In genomic region chr6:90096818-90097217, GRCh38 we compare ENCODE assay signal across 15 cellular contexts.
DNase-seq lines count a peak whose midpoint lies in the region; ATAC-seq and TF ChIP-seq lines count a peak whose summit lies in the region.
"Had no signal": no experiment of that assay in that cellular context is flagged by ENCODE, and none has a peak within 500 bp of the region (broad histone marks: within the 10 kb centered on the region; RNA-seq: fewer than 3 reads in every experiment).

No MANE protein-coding gene starts in this region.

- H4K8ac ChIP-seq in IMR-90 (ENCODE audit: low read depth in 2 of 2, low read length in 2 of 2): peak overlapping the region; percentile 26 to 51; a peak in 1 of 4 replicates

- TF ChIP-seq POLR2A in IMR-90 (IDR thresholded peaks at IDR 0.05; ENCODE audit: low read depth, low read length): no peak

- H2BK5ac ChIP-seq in IMR-90 (ENCODE audit: low read depth, low read length, poor library complexity, severe bottlenecking): no peak overlapping the region

- H3K27ac ChIP-seq in IMR-90 (ENCODE audit: insufficient read depth, low read length) (no peak overlapping the region), fibroblast of lung (ENCODE audit: insufficient read depth, low read length) (peak overlapping the region; percentile 37)
- H3K27ac ChIP-seq: BLaER1 had no signal

- H4K91ac ChIP-seq in IMR-90 (ENCODE audit: insufficient read depth, low read depth, low read length): peak overlapping the region; percentile 32; the same call in 1 of the 2 replicates

- POLR2A ChIA-PET in IMR-90 (lab: Charles Lee; ENCODE audit: unreplicated experiment): no interaction called here
- POLR2A ChIA-PET in T-cell (lab: Charles Lee): no interaction called here

- no peaks in the 10 kb centered on the region for H3K79me2 ChIP-seq in fibroblast of lung (ENCODE audit: control insufficient read depth, insufficient read depth, low read length)

- no peak for DNase-seq in IMR-90
- no peak for DNase-seq in T-cell
- DNase-seq in fibroblast of lung (ENCODE audit: low read depth in 2 of 2): no peak
- DNase-seq in stimulated activated CD4-positive, alpha-beta T cell treated with anti-CD3 and anti-CD28 coated beads, Interleukin-4, amount 100 ng/mL, for 1 hour: no peak
- no peak for DNase-seq in NCI-H2107 (lab: John Stamatoyannopoulos, UW)
- DNase-seq in hypothalamus (lab: John Stamatoyannopoulos, UW): no peak
- DNase-seq: cerebellar nuclear complex, natural killer cell, NCI-H1436 treated with DMSO at 0.1 percent for 48 hours, NCI-H446 had no signal

- no peak for TF ChIP-seq RAD21 in IMR-90 (IDR thresholded peaks at IDR 0.05; ENCODE audit: low read length)

- H2BK15ac ChIP-seq in IMR-90 (ENCODE audit: low read depth, low read length): peak overlapping the region; percentile 65; the same call in 1 of the 3 replicates

- ATAC-seq in IMR-90 (ENCODE audit: low read depth) (no peak), T-cell (replicated peaks in 1 of 4) (no peak)
- ATAC-seq in stimulated activated memory B cell treated with anti-CD40 and anti-IgM and Interleukin-4, amounts not matched to agents 10 μg/mL and 1 μg/mL and 100 μg/mL, for 72 hours: no peak
- ATAC-seq: activated CD4-positive, CD25-positive, alpha-beta regulatory T cell treated with anti-CD3 and anti-CD28 coated beads, Interleukin-2, amount 50 U/mL, for 24 hours; natural killer cell; Right ventricle myocardium inferior had no signal

- H3K27me3 Mint-ChIP-seq in T-cell: no peaks in the 10 kb centered on the region
- no peaks in the 10 kb centered on the region for H3K27me3 Mint-ChIP-seq in stimulated activated memory B cell treated with anti-CD40 and anti-IgM and Interleukin-4, amounts not matched to agents 10 μg/mL and 1 μg/mL and 100 μg/mL, for 72 hours

- H3K9me3 ChIP-seq in IMR-90 (ENCODE audit: control insufficient read depth, insufficient read depth, low read length) (no peaks in the 10 kb centered on the region), fibroblast of lung (ENCODE audit: control insufficient read depth, insufficient read depth, low read depth, low read length) (no peaks in the 10 kb centered on the region)
- H3K9me3 ChIP-seq: BLaER1, HAP-1 had no signal

- H3K4me3 Mint-ChIP-seq in T-cell: peak overlapping the region in 1 of 3 donors; percentile 50
- H3K4me3 Mint-ChIP-seq in stimulated activated memory B cell treated with anti-CD40 and anti-IgM and Interleukin-4, amounts not matched to agents 10 μg/mL and 1 μg/mL and 100 μg/mL, for 72 hours: no peak overlapping the region
- H3K4me3 Mint-ChIP-seq: natural killer cell had no signal

- H3K4me3 ChIP-seq in IMR-90 (ENCODE audit: insufficient read depth, low read depth, low read length): no peak overlapping the region
- no peak overlapping the region for H3K4me3 ChIP-seq in fibroblast of lung (replicated peaks in 1 of 4; ENCODE audit: control extremely low read depth in 1 of 4, insufficient read depth in 1 of 4, low read depth in 3 of 4, low read length in 4 of 4)
- H3K4me3 ChIP-seq: BLaER1, HAP-1 had no signal

- peak overlapping the region; percentile 9 to 67 for H3K27ac Mint-ChIP-seq in T-cell
- H3K27ac Mint-ChIP-seq in stimulated activated memory B cell treated with anti-CD40 and anti-IgM and Interleukin-4, amounts not matched to agents 10 μg/mL and 1 μg/mL and 100 μg/mL, for 72 hours: peak overlapping the region; percentile 35

- no peaks in the 10 kb centered on the region for H3K79me1 ChIP-seq in IMR-90 (ENCODE audit: low read depth in 1 of 2, low read length in 2 of 2)

- H3K4me2 ChIP-seq in IMR-90 (ENCODE audit: low read depth, low read length) (no peak overlapping the region), fibroblast of lung (ENCODE audit: extremely low read depth, insufficient read depth, low read length) (no peak overlapping the region)
- H3K4me2 ChIP-seq: BLaER1 had no signal

- no peak overlapping the region for H3K9ac ChIP-seq in IMR-90 (ENCODE audit: low read depth, low read length)
- no peak overlapping the region for H3K9ac ChIP-seq in fibroblast of lung (ENCODE audit: insufficient read depth, low read length)
- H3K9ac ChIP-seq: BLaER1 had no signal

- H2BK20ac ChIP-seq in IMR-90 (ENCODE audit: low read depth, low read length): peak overlapping the region; percentile 53; the same call in 1 of the 2 replicates

- in situ Hi-C loops in IMR-90 (cut with MboI; ENCODE audit: low sequenced_read_pairs): loop anchor here (10.0 kb wide), 2 partner anchors 122 to 198 kb away; partner anchors contain the start of gene BACH2

- H3K9me3 Mint-ChIP-seq in T-cell: no peaks in the 10 kb centered on the region
- H3K9me3 Mint-ChIP-seq in stimulated activated memory B cell treated with anti-CD40 and anti-IgM and Interleukin-4, amounts not matched to agents 10 μg/mL and 1 μg/mL and 100 μg/mL, for 72 hours: no peaks in the 10 kb centered on the region
- H3K9me3 Mint-ChIP-seq: natural killer cell had no signal

- H4K20me1 ChIP-seq in IMR-90 (ENCODE audit: insufficient read depth, low read length): no peaks in the 10 kb centered on the region
- no peaks in the 10 kb centered on the region for H4K20me1 ChIP-seq in fibroblast of lung (ENCODE audit: control insufficient read depth, extremely low read depth, insufficient read depth, low read length)

- peak overlapping the region; percentile 79; the same call in 1 of the 2 replicates for H2BK120ac ChIP-seq in IMR-90 (ENCODE audit: low read depth, low read length)

- H3K23ac ChIP-seq in IMR-90 (ENCODE audit: low read depth, low read length): no peak overlapping the region

- TF ChIP-seq CTCF in IMR-90 (conservative IDR thresholded peaks at IDR 0.05; ENCODE audit: low read depth, low read length): no peak
- no peak for TF ChIP-seq CTCF in fibroblast of lung (conservative IDR thresholded peaks at IDR 0.05 in 1 of 2, IDR thresholded peaks at IDR 0.05 in 1 of 2; ENCODE audit: low read depth in 1 of 2, low read length in 2 of 2)

- no peak overlapping the region for H4K5ac ChIP-seq in IMR-90 (ENCODE audit: low read depth, low read length)

- H3K9me1 ChIP-seq in IMR-90 (ENCODE audit: insufficient read depth, low read length): peaks cover 18% of the 10 kb centered on the region

- peaks cover 80 to 85% (median 85%) of the 10 kb centered on the region in 3 donors for H3K4me1 Mint-ChIP-seq in T-cell
- H3K4me1 Mint-ChIP-seq in stimulated activated memory B cell treated with anti-CD40 and anti-IgM and Interleukin-4, amounts not matched to agents 10 μg/mL and 1 μg/mL and 100 μg/mL, for 72 hours: peaks cover 75% of the 10 kb centered on the region

- peak overlapping the region; percentile 78; the same call in 1 of the 2 replicates for H3K4ac ChIP-seq in IMR-90 (ENCODE audit: low read depth, low read length)

- H3K36me3 ChIP-seq in IMR-90 (ENCODE audit: control insufficient read depth, insufficient read depth, low read length) (no peaks in the 10 kb centered on the region), fibroblast of lung (ENCODE audit: control insufficient read depth, insufficient read depth, low read length) (no peaks in the 10 kb centered on the region)
- H3K36me3 ChIP-seq: BLaER1, HAP-1 had no signal

- H2AFZ ChIP-seq in IMR-90 (replicated peaks; ENCODE audit: low read length, poor library complexity) (no peak overlapping the region), fibroblast of lung (ENCODE audit: low read length) (no peak overlapping the region)

- peaks cover 12% of the 10 kb centered on the region for H3K4me1 ChIP-seq in IMR-90 (ENCODE audit: control insufficient read depth, insufficient read depth, low read length)
- H3K4me1 ChIP-seq in fibroblast of lung (ENCODE audit: control insufficient read depth, extremely low read depth, insufficient read depth, low read length): peaks cover 15% of the 10 kb centered on the region
- H3K4me1 ChIP-seq: BLaER1, HAP-1 had no signal

- H3K18ac ChIP-seq in IMR-90 (ENCODE audit: low read depth, low read length): peak overlapping the region; percentile 38

- peak overlapping the region; percentile 33 for H2AK9ac ChIP-seq in IMR-90 (replicated peaks; ENCODE audit: low read depth, low read length, poor library complexity)

- no peaks in the 10 kb centered on the region for H3K36me3 Mint-ChIP-seq in T-cell
- no peaks in the 10 kb centered on the region for H3K36me3 Mint-ChIP-seq in stimulated activated memory B cell treated with anti-CD40 and anti-IgM and Interleukin-4, amounts not matched to agents 10 μg/mL and 1 μg/mL and 100 μg/mL, for 72 hours
- H3K36me3 Mint-ChIP-seq: natural killer cell had no signal

- dilution Hi-C loops in IMR-90 (cut with HindIII; ENCODE audit: low sequenced_read_pairs, unreplicated experiment): no loop called here

- H3K56ac ChIP-seq in IMR-90 (ENCODE audit: extremely low read depth, insufficient read depth, low read length): no peak overlapping the region

- intact Hi-C loops in IMR-90 (cut with micrococcal nuclease): loop anchor here (5.0 kb wide), 5 partner anchors 80 to 380 kb away; no protein-coding TSS in a partner anchor

- WGBS in IMR-90 (ENCODE audit: extremely low coverage in 2 of 2, insufficient read length in 1 of 2), 2 experiments: 81% methylated on average over 4 of the region's 4 CpGs; no CpG with 5 or more reads in 1 of the 2 experiments

- no TSS peak for BruUV-seq in IMR-90 (replicated peaks; lab: Mats Ljungman, UMichigan)

- peak overlapping the region; percentile 91; the same call in 1 of the 2 replicates for H3K14ac ChIP-seq in IMR-90 (replicated peaks; ENCODE audit: low read depth, low read length)

- H2AK5ac ChIP-seq in IMR-90 (ENCODE audit: low read depth, low read length): peak overlapping the region; percentile 56; the same call in 1 of the 2 replicates

- CTCF ChIA-PET in IMR-90 (lab: Yijun Ruan, JAX): no interaction called here
- CTCF ChIA-PET in T-cell (lab: Charles Lee): interaction anchor here in 1 of 2 donors (1.2 kb wide), 1 partner anchor 9 kb away, joined by 3 read pairs; no protein-coding TSS in a partner anchor

- H3K27me3 ChIP-seq in IMR-90 (ENCODE audit: control insufficient read depth, insufficient read depth, low read length) (no peaks in the 10 kb centered on the region), fibroblast of lung (ENCODE audit: control insufficient read depth, insufficient read depth, low read length) (no peaks in the 10 kb centered on the region)
- H3K27me3 ChIP-seq: BLaER1 had no signal

TF ChIP-seq in IMR-90, 13 proteins besides CTCF, POLR2A, EP300 and RAD21:
- no peak for TF ChIP-seq SMC3 (IDR thresholded peaks at IDR 0.05; ENCODE audit: low read depth, low read length)
